ENCODE assay signal across 16 cellular contexts in genomic region chr16:50702725-50703124, GRCh38. TPM values are rescaled to one million over a fixed set of nuclear protein-coding genes. Genes with fewer than 3 reads are reported as not detected.
A peak's percentile ranks its signal among the peaks of the same experiment; 100 is the strongest.
DNase-seq lines count a peak whose midpoint lies in the region; ATAC-seq lines count a peak whose summit lies in the region.
"Had no signal": no experiment of that assay in that cellular context is flagged by ENCODE, and none has a peak within 500 bp of the region (broad histone marks: within the 10 kb centered on the region; RNA-seq: fewer than 3 reads in every experiment).

No MANE protein-coding gene starts in this region.

- no peaks in the 10 kb centered on the region for H3K36me3 ChIP-seq in aorta (ENCODE audit: control insufficient read depth in 1 of 2, insufficient read depth in 2 of 2, low read length in 1 of 2)
- H3K36me3 ChIP-seq: HAP-1, thoracic aorta had no signal

- H3K4me3 Mint-ChIP-seq in activated T-cell treated with anti-CD3 and anti-CD28 coated beads, Interleukin-2, amount 50 U/mL, for 4 hours: no peak overlapping the region
- peak overlapping the region in 1 of 5 donors; percentile 14 for H3K4me3 Mint-ChIP-seq in immature natural killer cell
- no peak overlapping the region for H3K4me3 Mint-ChIP-seq in stimulated activated naive B cell treated with anti-CD40 and anti-IgM and Interleukin-4, amounts not matched to agents 10 μg/mL and 1 μg/mL and 100 μg/mL, for 72 hours

- WGBS in aorta, 2 donors: 90 to 91% methylated on average over 3 of the region's 3 CpGs

- peaks cover 76% of the 10 kb centered on the region for H3K4me1 Mint-ChIP-seq in activated T-cell treated with anti-CD3 and anti-CD28 coated beads, Interleukin-2, amount 50 U/mL, for 4 hours (ENCODE audit: low read depth)
- peaks cover 20 to 38% of the 10 kb centered on the region in 2 donors for H3K4me1 Mint-ChIP-seq in immature natural killer cell
- peaks cover 45 to 68% of the 10 kb centered on the region in 2 donors for H3K4me1 Mint-ChIP-seq in stimulated activated naive B cell treated with anti-CD40 and anti-IgM and Interleukin-4, amounts not matched to agents 10 μg/mL and 1 μg/mL and 100 μg/mL, for 72 hours

- H3K27ac ChIP-seq in aorta (ENCODE audit: low read depth in 1 of 2, low read length in 2 of 2): no peak overlapping the region
- H3K27ac ChIP-seq: parathyroid adenoma, thoracic aorta had no signal

- peaks cover 5% of the 10 kb centered on the region for H3K9me3 ChIP-seq in aorta (ENCODE audit: control insufficient read depth, low read length)

- intact Hi-C loops in aorta (cut with DNase I): no loop called here

- no peaks in the 10 kb centered on the region for H3K27me3 ChIP-seq in aorta (ENCODE audit: control insufficient read depth in 1 of 2, insufficient read depth in 2 of 2, low read length in 1 of 2)

- peak overlapping the region; percentile 21 to 78 (median 62) for H3K27ac Mint-ChIP-seq in immature natural killer cell
- H3K27ac Mint-ChIP-seq in stimulated activated naive B cell treated with anti-CD40 and anti-IgM and Interleukin-4, amounts not matched to agents 10 μg/mL and 1 μg/mL and 100 μg/mL, for 72 hours: peak overlapping the region; percentile 42

- no peaks in the 10 kb centered on the region for H3K27me3 Mint-ChIP-seq in activated T-cell treated with anti-CD3 and anti-CD28 coated beads, Interleukin-2, amount 50 U/mL, for 4 hours (ENCODE audit: low read depth)
- H3K27me3 Mint-ChIP-seq in immature natural killer cell (ENCODE audit: low read depth in 3 of 3): peaks cover 6 to 13% (median 8%) of the 10 kb centered on the region in 3 donors
- no peaks in the 10 kb centered on the region for H3K27me3 Mint-ChIP-seq in stimulated activated naive B cell treated with anti-CD40 and anti-IgM and Interleukin-4, amounts not matched to agents 10 μg/mL and 1 μg/mL and 100 μg/mL, for 72 hours

- no peaks in the 10 kb centered on the region for H3K4me1 ChIP-seq in aorta (ENCODE audit: control insufficient read depth in 1 of 2, insufficient read depth in 2 of 2, low read length in 2 of 2)
- H3K4me1 ChIP-seq: HAP-1 had no signal

- DNase-seq in activated T-cell treated with anti-CD3 and anti-CD28 coated beads, Interleukin-2, amount 50 U/mL, for 4 hours: no peak
- no peak for DNase-seq in activated T-cell treated with anti-CD3 and anti-CD28 coated beads, Interleukin-2, amount 50 U/mL, for 48 hours
- DNase-seq in SIG-M5 (lab: John Stamatoyannopoulos, UW) (peak; percentile 4), immature natural killer cell (peak in 1 of 3 donors; percentile 26), HT-29 (ENCODE audit: low spot score) (no peak), GM19238 (ENCODE audit: insufficient read length, low spot score) (no peak), aorta (no peak)
- DNase-seq in stimulated activated naive B cell treated with anti-CD40 and anti-IgM and Interleukin-4, amounts not matched to agents 10 μg/mL and 1 μg/mL and 100 μg/mL, for 72 hours: no peak
- DNase-seq: ACHN; activated CD4-positive, CD25-positive, alpha-beta regulatory T cell; cortex of kidney; NCI-H2107 had no signal

- H3K9me3 Mint-ChIP-seq in activated T-cell treated with anti-CD3 and anti-CD28 coated beads, Interleukin-2, amount 50 U/mL, for 4 hours: peaks cover 20% of the 10 kb centered on the region
- H3K9me3 Mint-ChIP-seq in immature natural killer cell: peaks cover 4 to 21% (median 16%) of the 10 kb centered on the region in 6 donors
- H3K9me3 Mint-ChIP-seq in stimulated activated naive B cell treated with anti-CD40 and anti-IgM and Interleukin-4, amounts not matched to agents 10 μg/mL and 1 μg/mL and 100 μg/mL, for 72 hours: peaks cover 16 to 21% of the 10 kb centered on the region in 2 donors

- peaks cover 34% of the 10 kb centered on the region for H3K36me3 Mint-ChIP-seq in activated T-cell treated with anti-CD3 and anti-CD28 coated beads, Interleukin-2, amount 50 U/mL, for 4 hours (ENCODE audit: insufficient read depth)
- H3K36me3 Mint-ChIP-seq in immature natural killer cell: peaks cover 8 to 13% (median 9%) of the 10 kb centered on the region in 3 donors
- H3K36me3 Mint-ChIP-seq in stimulated activated naive B cell treated with anti-CD40 and anti-IgM and Interleukin-4, amounts not matched to agents 10 μg/mL and 1 μg/mL and 100 μg/mL, for 72 hours: peaks cover 23 to 49% of the 10 kb centered on the region in 2 donors

- peak; percentile 21 to 24 for ATAC-seq in activated T-cell treated with anti-CD3 and anti-CD28 coated beads, Interleukin-2, amount 50 U/mL, for 4 hours
- ATAC-seq in stimulated activated naive B cell treated with anti-CD40 and anti-IgM and Interleukin-4, amounts not matched to agents 10 μg/mL and 1 μg/mL and 100 μg/mL, for 72 hours (replicated peaks): peak; percentile 45 to 55
- no peak for ATAC-seq in aorta (ENCODE audit: low FRiP score)

- H3K4me3 ChIP-seq in aorta (ENCODE audit: low read length in 2 of 2): no peak overlapping the region
- H3K4me3 ChIP-seq: HAP-1, thoracic aorta had no signal

RNA-seq across cellular contexts. Expression of gene NOD2, which starts 9.3 kb away (rescaled TPM):
- total RNA-seq in activated T-cell treated with anti-CD3 and anti-CD28 coated beads, Interleukin-2, amount 50 U/mL, for 4 hours: 1 to 10 TPM; 2.9 to 6.2 (median 3.9) TPM
- polyA plus RNA-seq in immature natural killer cell (1 to 10 TPM in 1 of 3 donors, under 1 TPM in 1, not detected in 1; 0.76 to 1.5 TPM), aorta (under 1 TPM; 0.31 to 0.38 TPM)
- not detected in 2 replicates for total RNA-seq in HT-29 (2014; rRNA removed; shearing (Covaris generic))
- 1 to 10 TPM; 3.7 to 9.3 TPM for total RNA-seq in aorta
- polyA plus RNA-seq: fibroblast of lung had no signal

RNA-seq across cellular contexts. Expression of gene SNX20, which starts 21.6 kb away (rescaled TPM):
- total RNA-seq in activated T-cell treated with anti-CD3 and anti-CD28 coated beads, Interleukin-2, amount 50 U/mL, for 4 hours: 10 to 100 TPM; 16.3 to 25.7 (median 16.6) TPM
- polyA plus RNA-seq in immature natural killer cell (10 to 100 TPM; 28.7 to 74.9 (median 30.9) TPM), aorta (1 to 10 TPM in 1 of 2 donors, under 1 TPM in 1; 0.41 to 1.8 TPM)
- total RNA-seq in HT-29 (2014; rRNA removed; shearing (Covaris generic)): 0.23 TPM in 1 of 2 replicates, not detected in the other
- total RNA-seq in aorta: 1 to 10 TPM; 2.7 to 5.0 TPM
- total RNA-seq: fibroblast of lung had no signal
- polyA plus RNA-seq: fibroblast of lung had no signal

RNA-seq across cellular contexts. Expression of gene CYLD, which starts 39.2 kb away (rescaled TPM):
- total RNA-seq in activated T-cell treated with anti-CD3 and anti-CD28 coated beads, Interleukin-2, amount 50 U/mL, for 4 hours: 100 to 1,000 TPM in 1 of 3 donors, 10 to 100 TPM in 2; 84.5 to 133 (median 88.4) TPM
- polyA plus RNA-seq in immature natural killer cell: 100 to 1,000 TPM in 1 of 3 donors, 10 to 100 TPM in 2; 65.7 to 102 (median 66.1) TPM
- total RNA-seq in HT-29 (2014; rRNA removed; shearing (Covaris generic)): 3.5 and 5.2 TPM in 2 replicates
- 10 to 100 TPM; 59.0 to 65.1 TPM for total RNA-seq in aorta
- 10 to 100 TPM; 15.8 to 26.4 TPM for polyA plus RNA-seq in aorta
